In genomic region chr2:74876081-74876886, GRCh38 we compare ENCODE assay signal across 8 cellular contexts. TPM values are rescaled to one million over a fixed set of nuclear protein-coding genes. Genes with fewer than 3 reads are reported as not detected.
DNase-seq lines count a peak whose midpoint lies in the region; ATAC-seq, FAIRE-seq and TF ChIP-seq lines count a peak whose summit lies in the region.

No MANE protein-coding gene starts in this region.

- H3K27ac ChIP-seq in OCI-LY7 (ENCODE audit: low read depth, low read length, poor library complexity, severe bottlenecking): no peak overlapping the region
- peak overlapping the region; percentile 95 for H3K27ac ChIP-seq in neutrophil

- H3K36me3 ChIP-seq in OCI-LY7 (ENCODE audit: insufficient read depth, low read length) (peaks cover 95% of the 10 kb centered on the region), neutrophil (peaks cover 85% of the 10 kb centered on the region)

- peak; percentile 66 for TF ChIP-seq CTCF in AG10803 (conservative IDR thresholded peaks at IDR 0.05; ENCODE audit: low read length)
- TF ChIP-seq CTCF in OCI-LY7 (conservative IDR thresholded peaks at IDR 0.05; ENCODE audit: low read length): peak; percentile 89
- TF ChIP-seq CTCF in fibroblast of villous mesenchyme (IDR thresholded peaks at IDR 0.05; ENCODE audit: insufficient read depth, low read depth, low read length): peak; percentile 61
- peak; percentile 71 for TF ChIP-seq CTCF in neutrophil (IDR thresholded peaks at IDR 0.05)

- no peak overlapping the region for H3K4me2 ChIP-seq in OCI-LY7 (ENCODE audit: low read length)

- DNase-seq in AG10803 (ENCODE audit: low read depth) (peak; percentile 73), GM18507 (ENCODE audit: extremely low spot score, insufficient read length, low read depth) (peak; percentile 42), HK-2 (ENCODE audit: unreplicated experiment) (peak; percentile 30), OCI-LY7 (ENCODE audit: low spot score) (peak; percentile 67), fibroblast of villous mesenchyme (ENCODE audit: low read depth) (peak; percentile 81)
- peak; percentile 13 to 14 for DNase-seq in activated T-helper 1 cell treated with anti-CD3 and anti-CD28 coated beads, Interleukin-2, amount 50 U/mL, for 16 hours (ENCODE audit: low read depth in 1 of 2, low spot score in 1 of 2)

- H3K27me3 ChIP-seq in neutrophil: no peaks in the 10 kb centered on the region

- no peak overlapping the region for H3K4me3 ChIP-seq in AG10803 (ENCODE audit: low read length)
- no peak overlapping the region for H3K4me3 ChIP-seq in OCI-LY7 (ENCODE audit: low read depth, low read length, poor library complexity, severe bottlenecking)
- H3K4me3 ChIP-seq in fibroblast of villous mesenchyme (ENCODE audit: low read depth, low read length): no peak overlapping the region
- H3K4me3 ChIP-seq in neutrophil (ENCODE audit: low read depth in 1 of 2, low read length in 1 of 2): peak overlapping the region; percentile 2 to 52

- CTCF ChIA-PET in OCI-LY7 (lab: Charles Lee; ENCODE audit: unreplicated experiment): interaction anchor here (0.5 to 1.6 kb wide), 4 partner anchors 162 to 1573 kb away, joined by 3 to 6 read pairs (median 3); no protein-coding TSS in a partner anchor

- intact Hi-C loops in OCI-LY7 (cut with micrococcal nuclease; ENCODE audit: unreplicated experiment): loop anchor here (1.0 kb wide), 3 partner anchors 40 to 186 kb away; no protein-coding TSS in a partner anchor

- ATAC-seq in HG02623 (IDR thresholded peaks at IDR 0.05; ENCODE audit: unreplicated experiment): no peak

- BruUV-seq in OCI-LY7 (replicated peaks; lab: Mats Ljungman, UMichigan): TSS peak; percentile 14

- H3K9me3 ChIP-seq in OCI-LY7 (ENCODE audit: low read length) (no peaks in the 10 kb centered on the region), neutrophil (no peaks in the 10 kb centered on the region)

- H4K20me1 ChIP-seq in OCI-LY7 (ENCODE audit: insufficient read depth, low read length): no peaks in the 10 kb centered on the region

- H3K4me1 ChIP-seq in OCI-LY7 (ENCODE audit: insufficient read depth, low read length, poor library complexity, severe bottlenecking): no peaks in the 10 kb centered on the region
- peaks cover 72 to 79% of the 10 kb centered on the region in 2 experiments for H3K4me1 ChIP-seq in neutrophil (ENCODE audit: control insufficient read depth in 1 of 2, insufficient read depth in 1 of 2, low read depth in 1 of 2, low read length in 1 of 2)

- FAIRE-seq in GM18507 (lab: Jason Lieb, UNC): peak; percentile 78

- POLR2A ChIA-PET in OCI-LY7 (lab: Charles Lee): interaction anchor here (1.0 kb wide), 1 partner anchor 162 kb away, joined by 4 read pairs; no protein-coding TSS in a partner anchor

- H2AFZ ChIP-seq in OCI-LY7 (ENCODE audit: low read length): no peak overlapping the region

- H3K9me2 ChIP-seq in OCI-LY7 (ENCODE audit: insufficient read depth, low read length): no peaks in the 10 kb centered on the region

- H3K79me2 ChIP-seq in OCI-LY7 (ENCODE audit: insufficient read depth, low read depth, low read length): no peaks in the 10 kb centered on the region

RNA-seq across cellular contexts. Expression of gene HK2, which starts 42.4 kb away (rescaled TPM):
- 8.6 and 11.8 TPM in 2 replicates for total RNA-seq in OCI-LY7 (2014; rRNA removed; shearing (Covaris generic))
- 30.2 and 50.5 TPM in 2 replicates for total RNA-seq in OCI-LY7 (2022)
- 15.1 and 31.2 TPM in 2 replicates for total RNA-seq in fibroblast of villous mesenchyme

Comparison
In these comparisons a context has a peak if more than half of its experiments do, and no peak if none do; other contexts are left out.
1. DNase-seq: peak in every context shown above with its lines; median percentile 81 in fibroblast of villous mesenchyme; 73 in AG10803; 67 in OCI-LY7; 42 in GM18507; 30 in HK-2; 14 in activated T-helper 1 cell treated with anti-CD3 and anti-CD28 coated beads, Interleukin-2, amount 50 U/mL, for 16 hours.
2. H3K4me3 ChIP-seq: peak in neutrophil (2 of 2); none in AG10803 (single experiment), OCI-LY7 (single experiment) and fibroblast of villous mesenchyme (single experiment).
3. Peak in every context shown above with its lines, with median percentiles within 50 percentile points of each other: CTCF ChIP-seq.